Comparison of ENCODE assay signal across 8 cellular contexts in genomic region chr20:21303872-21304586, GRCh38. TPM values are rescaled to one million over a fixed set of nuclear protein-coding genes. Genes with fewer than 3 reads are reported as not detected.
DNase-seq lines count a peak whose midpoint lies in the region; ATAC-seq and TF ChIP-seq lines count a peak whose summit lies in the region.

No MANE protein-coding gene starts in this region.

- no peaks in the 10 kb centered on the region for H3K27me3 Mint-ChIP-seq in activated CD8-positive, alpha-beta memory T cell treated with anti-CD3 and anti-CD28 coated beads, Interleukin-2, amount 10 ng/mL, durations not matched to agents 7 days and 5 days

- H3K4me1 ChIP-seq in adrenal gland (replicated peaks in 1 of 2) (peaks cover 11 to 16% of the 10 kb centered on the region in 2 donors), subcutaneous abdominal adipose tissue (ENCODE audit: control insufficient read depth in 5 of 5, insufficient read depth in 5 of 5, low read length in 5 of 5) (peaks cover 2 to 24% (median 15%) of the 10 kb centered on the region in 5 donors)

- H3K9me3 ChIP-seq in adrenal gland (replicated peaks in 1 of 3), result no peaks in the 10 kb centered on the region
- H3K9me3 ChIP-seq in subcutaneous abdominal adipose tissue (ENCODE audit: control insufficient read depth in 5 of 5, low read length in 5 of 5), result no peaks in the 10 kb centered on the region

- no peaks in the 10 kb centered on the region for H3K36me3 ChIP-seq in adrenal gland (replicated peaks in 1 of 2)
- peaks cover 0 to 3% (median 0%) of the 10 kb centered on the region in 5 donors for H3K36me3 ChIP-seq in subcutaneous abdominal adipose tissue (ENCODE audit: control insufficient read depth in 5 of 5, insufficient read depth in 5 of 5, low read length in 5 of 5)

- peak overlapping the region; percentile 98 for H3K27ac Mint-ChIP-seq in activated CD8-positive, alpha-beta memory T cell treated with anti-CD3 and anti-CD28 coated beads, Interleukin-2, amount 10 ng/mL, durations not matched to agents 7 days and 5 days

- CTCF ChIA-PET in activated CD8-positive, alpha-beta memory T cell treated with anti-CD3 and anti-CD28 coated beads, Interleukin-2, amount 10 ng/mL, durations not matched to agents 7 days and 5 days (lab: Charles Lee), result interaction anchor here (0.6 to 2.1 kb wide), 5 partner anchors 49 to 589 kb away, joined by 3 to 12 read pairs (median 3); partner anchors contain the start of gene KIZ

- H3K9me3 Mint-ChIP-seq in activated CD8-positive, alpha-beta memory T cell treated with anti-CD3 and anti-CD28 coated beads, Interleukin-2, amount 10 ng/mL, durations not matched to agents 7 days and 5 days (ENCODE audit: low read depth), result peaks cover 8% of the 10 kb centered on the region

- H3K4me3 ChIP-seq in adrenal gland, result peak overlapping the region; percentile 91 to 98 (median 96)
- peak overlapping the region; percentile 63 to 94 (median 89) for H3K4me3 ChIP-seq in subcutaneous abdominal adipose tissue (ENCODE audit: low read depth in 1 of 5, low read length in 5 of 5)

- intact Hi-C loops in adrenal gland (cut with DNase I), result no loop called here

- WGBS in adrenal gland, 4 donors, result 0 to 1% (median 1%) methylated on average over 14 to 18 of the region's 18 CpGs

- H3K27ac ChIP-seq in adrenal gland (peak overlapping the region; percentile 97 to 99 (median 98)), subcutaneous abdominal adipose tissue (ENCODE audit: low read depth, low read length) (peak overlapping the region; percentile 99)

- peaks cover 38% of the 10 kb centered on the region for H3K36me3 Mint-ChIP-seq in activated CD8-positive, alpha-beta memory T cell treated with anti-CD3 and anti-CD28 coated beads, Interleukin-2, amount 10 ng/mL, durations not matched to agents 7 days and 5 days

- TF ChIP-seq CTCF in adrenal gland (IDR thresholded peaks at IDR 0.05), result no peak

- H3K4me3 Mint-ChIP-seq in activated CD8-positive, alpha-beta memory T cell treated with anti-CD3 and anti-CD28 coated beads, Interleukin-2, amount 10 ng/mL, durations not matched to agents 7 days and 5 days, result peak overlapping the region; percentile 92

- peak overlapping the region; percentile 65 to 99 (median 97) for H3K9ac ChIP-seq in subcutaneous abdominal adipose tissue (ENCODE audit: low read length in 5 of 5)

- H3K27me3 ChIP-seq in adrenal gland (no peaks in the 10 kb centered on the region), subcutaneous abdominal adipose tissue (ENCODE audit: control insufficient read depth in 5 of 5, insufficient read depth in 4 of 5, low read length in 5 of 5) (no peaks in the 10 kb centered on the region)

- no peak for TF ChIP-seq POLR2A in adrenal gland (IDR thresholded peaks at IDR 0.05)

- ATAC-seq in activated CD8-positive, alpha-beta memory T cell treated with anti-CD3 and anti-CD28 coated beads, Interleukin-2, amount 10 ng/mL, durations not matched to agents 7 days and 5 days, result peak; percentile 17
- ATAC-seq in HG03432 (IDR thresholded peaks at IDR 0.05; ENCODE audit: unreplicated experiment), result peak; percentile 2

- H3K4me1 Mint-ChIP-seq in activated CD8-positive, alpha-beta memory T cell treated with anti-CD3 and anti-CD28 coated beads, Interleukin-2, amount 10 ng/mL, durations not matched to agents 7 days and 5 days, result peaks cover 35% of the 10 kb centered on the region

- DNase-seq in activated CD8-positive, alpha-beta memory T cell treated with anti-CD3 and anti-CD28 coated beads, Interleukin-2, amount 10 ng/mL, durations not matched to agents 7 days and 5 days, result no peak
- no peak for DNase-seq in activated CD8-positive, alpha-beta memory T cell treated with anti-CD3 and anti-CD28 coated beads for 24 hours
- DNase-seq in adrenal gland, result peak in 2 of 7 donors; percentile 31 to 41
- DNase-seq in inferior parietal cortex (ENCODE audit: extremely low spot score), result peak; percentile 12
- no peak for DNase-seq in HCEC 1CT
- no peak for DNase-seq in occipital lobe (lab: John Stamatoyannopoulos, UW)

RNA-seq across cellular contexts. Expression of gene XRN2, which starts 0.9 kb away (rescaled TPM):
- total RNA-seq in activated CD8-positive, alpha-beta memory T cell treated with anti-CD3 and anti-CD28 coated beads, Interleukin-2, amount 10 ng/mL, durations not matched to agents 7 days and 5 days, result 10 to 100 TPM; 52.5 to 69.9 TPM
- total RNA-seq in adrenal gland (10 to 100 TPM; 58.6 to 84.0 (median 71.9) TPM), occipital lobe (98.6 TPM)
- 10 to 100 TPM; 12.9 to 89.6 (median 16.0) TPM for polyA plus RNA-seq in adrenal gland
